In genomic region chr1:114729782-114730181, GRCh38 we compare ENCODE assay signal across 19 cellular contexts. TPM values are rescaled to one million over a fixed set of nuclear protein-coding genes. Genes with fewer than 3 reads are reported as not detected.
"Had no signal": no experiment of that assay in that cellular context is flagged by ENCODE, and none has a peak within 500 bp of the region (broad histone marks: within the 10 kb centered on the region; RNA-seq: fewer than 3 reads in every experiment).

No MANE protein-coding gene starts in this region.

- H3K4me3 Mint-ChIP-seq: activated T-helper 1 cell treated with anti-CD3 and anti-CD28 coated beads, Interleukin-12 subunit alpha, Interleukin-12 subunit beta, Interleukin-2, Interleukin-4 antibody, amounts not matched to agents 30 ng/mL and 10 ng/mL and 1 ng/mL, durations not matched to agents 14 hours and 24 hours and 36 hours; mesothelial cell of epicardium; nephron progenitor cell; stimulated activated naive B cell treated with anti-CD40 and anti-IgM and Interleukin-4, amounts not matched to agents 10 μg/mL and 1 μg/mL and 100 μg/mL, for 72 hours; T-helper 2 cell treated with Interferon-gamma antibody and Interleukin-4, amounts not matched to agents 5 μg/mL and 100 μg/mL, for 36 hours had no signal

- H3K9me3 ChIP-seq: ascending aorta, sigmoid colon, tibial artery had no signal

- H3K27ac ChIP-seq: ascending aorta, sigmoid colon, tibial artery had no signal

- H3K4me3 ChIP-seq: ascending aorta, lung, sigmoid colon, tibial artery had no signal

- H3K4me1 Mint-ChIP-seq: mesothelial cell of epicardium; nephron progenitor cell; stimulated activated naive B cell treated with anti-CD40 and anti-IgM and Interleukin-4, amounts not matched to agents 10 μg/mL and 1 μg/mL and 100 μg/mL, for 72 hours had no signal

- H3K27ac Mint-ChIP-seq: activated T-helper 1 cell treated with anti-CD3 and anti-CD28 coated beads, Interleukin-12 subunit alpha, Interleukin-12 subunit beta, Interleukin-2, Interleukin-4 antibody, amounts not matched to agents 30 ng/mL and 10 ng/mL and 1 ng/mL, durations not matched to agents 14 hours and 24 hours and 36 hours; mesothelial cell of epicardium; stimulated activated naive B cell treated with anti-CD40 and anti-IgM and Interleukin-4, amounts not matched to agents 10 μg/mL and 1 μg/mL and 100 μg/mL, for 72 hours; T-helper 2 cell treated with Interferon-gamma antibody and Interleukin-4, amounts not matched to agents 5 μg/mL and 100 μg/mL, for 36 hours had no signal

- H3K27me3 ChIP-seq: ascending aorta, sigmoid colon, tibial artery had no signal

- ATAC-seq: stimulated activated naive B cell treated with anti-CD40 and anti-IgM and Interleukin-4, amounts not matched to agents 10 μg/mL and 1 μg/mL and 100 μg/mL, for 72 hours had no signal

- H3K4me1 ChIP-seq: ascending aorta had no signal

- DNase-seq: activated CD4-positive, alpha-beta T cell treated with anti-CD3 and anti-CD28 coated beads for 48 hours; activated CD8-positive, alpha-beta memory T cell treated with anti-CD3 and anti-CD28 coated beads, Interleukin-2, amount 50 U/mL, for 4 hours; activated naive CD4-positive, alpha-beta T cell treated with Interleukin-2 at 50 U/mL for 16 hours; cortex of kidney; hippocampal formation; left cardiac atrium; nephron progenitor cell; sigmoid colon; stimulated activated CD4-positive, alpha-beta T cell treated with anti-CD3 and anti-CD28 coated beads, Interleukin-4, amount 100 ng/mL, for 4 hours; stimulated activated naive B cell treated with anti-CD40 and anti-IgM and Interleukin-4, amounts not matched to agents 10 μg/mL and 1 μg/mL and 100 μg/mL, for 72 hours; substantia nigra; SW 1271; tibial artery had no signal

- H3K27me3 Mint-ChIP-seq: stimulated activated naive B cell treated with anti-CD40 and anti-IgM and Interleukin-4, amounts not matched to agents 10 μg/mL and 1 μg/mL and 100 μg/mL, for 72 hours had no signal

- H3K9me3 Mint-ChIP-seq: activated T-helper 1 cell treated with anti-CD3 and anti-CD28 coated beads, Interleukin-12 subunit alpha, Interleukin-12 subunit beta, Interleukin-2, Interleukin-4 antibody, amounts not matched to agents 30 ng/mL and 10 ng/mL and 1 ng/mL, durations not matched to agents 14 hours and 24 hours and 36 hours; mesothelial cell of epicardium; nephron progenitor cell; stimulated activated naive B cell treated with anti-CD40 and anti-IgM and Interleukin-4, amounts not matched to agents 10 μg/mL and 1 μg/mL and 100 μg/mL, for 72 hours; T-helper 2 cell treated with Interferon-gamma antibody and Interleukin-4, amounts not matched to agents 5 μg/mL and 100 μg/mL, for 36 hours had no signal

RNA-seq across cellular contexts. Expression of gene AMPD1, which starts 34.4 kb away (rescaled TPM):
- total RNA-seq: activated T-helper 1 cell treated with anti-CD3 and anti-CD28 coated beads, Interleukin-12 subunit alpha, Interleukin-12 subunit beta, Interleukin-2, Interleukin-4 antibody, amounts not matched to agents 30 ng/mL and 10 ng/mL and 1 ng/mL, durations not matched to agents 14 hours and 24 hours and 36 hours; ascending aorta; left cardiac atrium; mesothelial cell of epicardium; renal cortical epithelial cell; sigmoid colon had no signal
- polyA plus RNA-seq: lung had no signal
